ENCODE assay signal across 3 cellular contexts in the genomic region with DNA sequence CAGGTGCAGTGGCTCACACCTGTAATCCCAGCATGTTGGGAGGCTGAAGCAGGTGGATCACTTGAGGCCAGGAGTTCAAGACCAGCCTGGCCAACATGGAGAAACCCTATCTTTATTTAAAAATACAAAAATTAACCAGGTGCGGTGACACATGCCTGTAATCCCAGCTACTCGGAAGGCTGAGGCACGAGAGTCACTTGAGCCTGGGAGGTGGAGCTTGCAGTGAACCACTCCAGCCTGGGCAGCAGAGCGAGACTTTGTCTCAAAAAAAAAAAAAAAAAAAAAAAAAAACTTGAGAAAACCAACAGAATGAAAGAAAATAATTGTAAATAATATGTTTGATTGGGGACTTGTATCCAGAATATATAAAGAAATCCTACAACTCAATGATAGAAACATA. TPM values are rescaled to one million over a fixed set of nuclear protein-coding genes. Genes with fewer than 3 reads are reported as not detected.
"Had no signal": no experiment of that assay in that cellular context is flagged by ENCODE, and none has a peak within 500 bp of the region (broad histone marks: within the 10 kb centered on the region; RNA-seq: fewer than 3 reads in every experiment).

No MANE protein-coding gene starts in this region.

RNA-seq across cellular contexts. Expression of a gene that starts 57.6 kb away (rescaled TPM):
- total RNA-seq: naive thymus-derived CD8-positive, alpha-beta T cell; progenitor cell of endocrine pancreas; psoas muscle had no signal
